Comparison of ENCODE assay signal across 8 cellular contexts in the genomic region with DNA sequence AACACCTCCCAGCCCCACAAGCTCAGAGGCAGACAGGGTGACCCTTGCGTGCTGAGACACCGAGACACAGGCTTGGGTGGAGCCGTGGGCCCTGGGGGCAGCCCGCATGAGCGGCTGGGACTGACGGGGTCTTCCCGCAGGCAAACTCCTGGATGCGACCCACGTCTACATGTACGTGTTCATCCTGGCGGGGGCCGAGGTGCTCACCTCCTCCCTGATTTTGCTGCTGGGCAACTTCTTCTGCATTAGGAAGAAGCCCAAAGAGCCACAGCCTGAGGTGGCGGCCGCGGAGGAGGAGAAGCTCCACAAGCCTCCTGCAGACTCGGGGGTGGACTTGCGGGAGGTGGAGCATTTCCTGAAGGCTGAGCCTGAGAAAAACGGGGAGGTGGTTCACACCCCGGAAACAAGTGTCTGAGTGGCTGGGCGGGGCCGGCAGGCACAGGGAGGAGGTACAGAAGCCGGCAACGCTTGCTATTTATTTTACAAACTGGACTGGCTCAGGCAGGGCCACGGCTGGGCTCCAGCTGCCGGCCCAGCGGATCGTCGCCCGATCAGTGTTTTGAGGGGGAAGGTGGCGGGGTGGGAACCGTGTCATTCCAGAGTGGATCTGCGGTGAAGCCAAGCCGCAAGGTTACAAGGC. TPM values are rescaled to one million over a fixed set of nuclear protein-coding genes. Genes with fewer than 3 reads are reported as not detected.
DNase-seq lines count a peak whose midpoint lies in the region; ATAC-seq and TF ChIP-seq lines count a peak whose summit lies in the region.

No MANE protein-coding gene starts in this region.

- CTCF ChIA-PET in Panc1 (lab: Charles Lee), result no interaction called here

- in situ Hi-C loops in Panc1 (cut with HindIII; ENCODE audit: low pct_unique_long_range_greater_than_20kb, low sequenced_read_pairs), result no loop called here

- ATAC-seq in Panc1 (peak; percentile 4), Right ventricle myocardium inferior (peak; percentile 32), sciatic nerve (peak; percentile 15), HG03565 (IDR thresholded peaks at IDR 0.05; ENCODE audit: unreplicated experiment) (no peak), HG02870 (IDR thresholded peaks at IDR 0.05; ENCODE audit: unreplicated experiment) (no peak), GM18498 (IDR thresholded peaks at IDR 0.05; ENCODE audit: unreplicated experiment) (no peak)

- BruUV-seq in Panc1 (replicated peaks; lab: Mats Ljungman, UMichigan), result TSS peak; percentile 70

- H3K36me3 ChIP-seq in Panc1 (ENCODE audit: control insufficient read depth, insufficient read depth, low read length), result peaks cover 2% of the 10 kb centered on the region

- no peaks in the 10 kb centered on the region for H3K9me3 ChIP-seq in Panc1 (ENCODE audit: control insufficient read depth, insufficient read depth, low read depth, low read length)

- POLR2A ChIA-PET in Panc1 (lab: Charles Lee), result no interaction called here

- TF ChIP-seq CTCF in GM10266 (IDR thresholded peaks at IDR 0.05; ENCODE audit: control insufficient read depth, insufficient read depth, low read depth, missing control alignments), result no peak
- no peak for TF ChIP-seq CTCF in Panc1 (IDR thresholded peaks at IDR 0.05)

- H3K4me3 ChIP-seq in Panc1 (ENCODE audit: low read depth in 2 of 2, low read length in 2 of 2), result peak overlapping the region in 1 of 2 experiments; percentile 30; a peak in 2 of 4 replicates

- peak; percentile 72 for DNase-seq in GM10266 (ENCODE audit: extremely low spot score)
- DNase-seq in Panc1 (ENCODE audit: low read depth, low spot score), result no peak
- peak; percentile 43 for DNase-seq in activated gamma-delta T cell (lab: John Stamatoyannopoulos, UW)
- peak; percentile 89 for DNase-seq in Right ventricle myocardium inferior (ENCODE audit: missing footprints)
- peak; percentile 78 for DNase-seq in sciatic nerve (ENCODE audit: low spot score)

- peak overlapping the region; percentile 94 for H3K27ac ChIP-seq in Panc1 (ENCODE audit: low read length)

- H3K27me3 ChIP-seq in Panc1 (ENCODE audit: control insufficient read depth, insufficient read depth, low read length), result no peaks in the 10 kb centered on the region

- H3K4me1 ChIP-seq in Panc1 (ENCODE audit: control insufficient read depth, insufficient read depth, low read length), result peaks cover 97% of the 10 kb centered on the region

- intact Hi-C loops in Panc1 (cut with micrococcal nuclease; ENCODE audit: unreplicated experiment) (loop anchor here (10.0 kb wide), 1 partner anchor 134 kb away; no protein-coding TSS in a partner anchor), Right ventricle myocardium inferior (cut with DNase I) (no loop called here), sciatic nerve (cut with DNase I) (loop anchor here (5.0 kb wide), 1 partner anchor 84 kb away; no protein-coding TSS in a partner anchor)

RNA-seq across cellular contexts. Expression of a gene that starts 9.8 kb away (rescaled TPM):
- total RNA-seq in Panc1 (2021; ENCODE audit: unreplicated experiment) (581 TPM), Right ventricle myocardium inferior (10.4 TPM), sciatic nerve (53.1 TPM)
- polyA plus RNA-seq in Panc1 (2012; ENCODE audit: insufficient read length), result 1,387 TPM

RNA-seq across cellular contexts. Expression of a gene that starts 26.0 kb away (rescaled TPM):
- total RNA-seq in Panc1 (2021; ENCODE audit: unreplicated experiment) (63.6 TPM), Right ventricle myocardium inferior (7.9 TPM), sciatic nerve (50.6 TPM)
- 59.2 TPM for polyA plus RNA-seq in Panc1 (2012; ENCODE audit: insufficient read length)

RNA-seq across cellular contexts. Expression of a gene that starts 34.8 kb away (rescaled TPM):
- 234 TPM for total RNA-seq in Panc1 (2021; ENCODE audit: unreplicated experiment)
- 316 TPM for polyA plus RNA-seq in Panc1 (2012; ENCODE audit: insufficient read length)
- 62.6 TPM for total RNA-seq in Right ventricle myocardium inferior
- 152 TPM for total RNA-seq in sciatic nerve

Comparison
In these comparisons a context has a peak if more than half of its experiments do, and no peak if none do; other contexts are left out.
1. ATAC-seq: peak in Panc1 (single experiment), Right ventricle myocardium inferior (single experiment) and sciatic nerve (single experiment); none in HG03565 (single experiment), HG02870 (single experiment) and GM18498 (single experiment).
2. RNA of a gene that starts 9.8 kb away (total RNA-seq): 581 TPM in Panc1 (single experiment); 53.1 TPM in sciatic nerve (single experiment) and 10.4 TPM in Right ventricle myocardium inferior (single experiment); every median in the first group is over 10 times any median in the second.